1 cellular context compared by ENCODE assay signal in genomic region chr6:32852844-32853540, GRCh38.
TF ChIP-seq lines count a peak whose summit lies in the region.

No MANE protein-coding gene starts in this region.

TF ChIP-seq in HepG2, 621 proteins besides CTCF, POLR2A, EP300 and RAD21 (continued from another document):
- TF ChIP-seq ZNF432 (CRISPR knock-in tag; IDR thresholded peaks at IDR 0.05; ENCODE audit: borderline replicate concordance) (no peak), ELK4 (CRISPR knock-in tag; IDR thresholded peaks at IDR 0.05; ENCODE audit: borderline replicate concordance) (no peak), HHEX (CRISPR knock-in tag; IDR thresholded peaks at IDR 0.05) (no peak), ZSCAN30 (CRISPR knock-in tag; IDR thresholded peaks at IDR 0.05) (no peak), BCL6 (CRISPR knock-in tag; IDR thresholded peaks at IDR 0.05) (no peak), SNRNP70 (IDR thresholded peaks at IDR 0.05; ENCODE audit: low read depth, low read length) (no peak), ZNF839 (CRISPR knock-in tag; IDR thresholded peaks at IDR 0.05; ENCODE audit: borderline replicate concordance) (peak; percentile 62), ATF7-NPFF (CRISPR knock-in tag; IDR thresholded peaks at IDR 0.05; ENCODE audit: low read depth) (no peak), HNRNPLL (IDR thresholded peaks at IDR 0.05; ENCODE audit: low read depth, low read length, poor library complexity, severe bottlenecking) (no peak), GPBP1L1 (CRISPR knock-in tag; IDR thresholded peaks at IDR 0.05) (no peak), ZNF639 (CRISPR knock-in tag; conservative IDR thresholded peaks at IDR 0.05) (0 out of 2 replicates have a peak, but pooled peaks have one; percentile 8), ZNF790 (CRISPR knock-in tag; IDR thresholded peaks at IDR 0.05; ENCODE audit: borderline replicate concordance) (no peak), ZNF766 (CRISPR knock-in tag; IDR thresholded peaks at IDR 0.05; ENCODE audit: borderline replicate concordance) (no peak), TGIF2 (CRISPR knock-in tag; IDR thresholded peaks at IDR 0.05) (no peak), FOXK1 (CRISPR knock-in tag; IDR thresholded peaks at IDR 0.05; ENCODE audit: borderline replicate concordance, low read depth) (peak; percentile 17; the same call in 1 of the 2 replicates), JDP2 (CRISPR knock-in tag; IDR thresholded peaks at IDR 0.05; ENCODE audit: borderline replicate concordance) (no peak), DZIP1 (CRISPR knock-in tag; IDR thresholded peaks at IDR 0.05) (no peak), POLR2G (IDR thresholded peaks at IDR 0.05; ENCODE audit: low read depth, low read length) (no peak; the same call in 1 of the 2 replicates), LBX2 (CRISPR knock-in tag; IDR thresholded peaks at IDR 0.05; ENCODE audit: borderline replicate concordance) (no peak), MTA3 (CRISPR knock-in tag; IDR thresholded peaks at IDR 0.05) (no peak), NCOA5 (CRISPR knock-in tag; IDR thresholded peaks at IDR 0.05) (no peak), IRF2 (CRISPR knock-in tag; IDR thresholded peaks at IDR 0.05) (no peak)
